Comparison of ENCODE assay signal across 5 cellular contexts in genomic region chr9:128448746-128449145, GRCh38.
"Had no signal": no experiment of that assay in that cellular context is flagged by ENCODE, and none has a peak within 500 bp of the region (broad histone marks: within the 10 kb centered on the region; RNA-seq: fewer than 3 reads in every experiment).

No MANE protein-coding gene starts in this region.

- H3K9me3 ChIP-seq: HAP-1 had no signal

- DNase-seq: GM23248, GOT3, H7, IMR-90 had no signal

- H3K4me3 ChIP-seq: GM23248, HAP-1 had no signal

- H3K36me3 ChIP-seq: HAP-1 had no signal

- H3K4me1 ChIP-seq: HAP-1 had no signal

- H3K27ac ChIP-seq: GM23248 had no signal
